Comparison of ENCODE assay signal across 1 cellular context in the genomic region with DNA sequence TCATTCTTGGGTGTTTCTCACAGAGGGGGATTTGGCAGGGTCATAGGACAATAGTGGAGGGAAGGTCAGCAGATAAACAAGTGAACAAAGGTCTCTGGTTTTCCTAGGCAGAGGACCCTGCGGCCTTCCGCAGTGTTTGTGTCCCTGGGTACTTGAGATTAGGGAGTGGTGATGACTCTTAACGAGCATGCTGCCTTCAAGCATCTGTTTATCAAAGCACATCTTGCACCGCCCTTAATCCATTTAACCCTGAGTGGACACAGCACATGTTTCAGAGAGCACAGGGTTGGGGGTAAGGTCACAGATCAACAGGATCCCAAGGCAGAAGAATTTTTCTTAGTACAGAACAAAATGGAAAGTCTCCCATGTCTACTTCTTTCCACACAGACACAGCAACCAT. TPM values are rescaled to one million over a fixed set of nuclear protein-coding genes. Genes with fewer than 3 reads are reported as not detected.
"Had no signal": no experiment of that assay in that cellular context is flagged by ENCODE, and none has a peak within 500 bp of the region (broad histone marks: within the 10 kb centered on the region; RNA-seq: fewer than 3 reads in every experiment).

No MANE protein-coding gene starts in this region.

RNA-seq across cellular contexts. Expression of gene ADORA2B, which starts 34.1 kb away (rescaled TPM):
- total RNA-seq: activated B cell treated with CpG ODN at 0.5 μM for 24 hours had no signal
